30 cellular contexts compared by ENCODE assay signal in genomic region chr5:32195265-32195664, GRCh38.
"Had no signal": no experiment of that assay in that cellular context is flagged by ENCODE, and none has a peak within 500 bp of the region (broad histone marks: within the 10 kb centered on the region; RNA-seq: fewer than 3 reads in every experiment).

No MANE protein-coding gene starts in this region.

- H3K36me3 ChIP-seq: brain microvascular endothelial cell, SJCRH30 had no signal

- H3K27ac ChIP-seq: brain microvascular endothelial cell, KMS-11, SJCRH30, SK-N-MC had no signal

- DNase-seq: activated CD4-positive, alpha-beta T cell treated with anti-CD3 and anti-CD28 coated beads for 36 hours; activated CD4-positive, alpha-beta T cell treated with anti-CD3 and anti-CD28 coated beads, Interleukin-2, amount 10 ng/mL, durations not matched to agents 7 days and 5 days; activated CD4-positive, alpha-beta T cell treated with anti-CD3 and anti-CD28 coated beads, Interleukin-2, amount 50 U/mL, for 48 hours; activated CD8-positive, alpha-beta memory T cell treated with anti-CD3 and anti-CD28 coated beads, Interleukin-2, amount 50 U/mL, for 4 hours; activated CD8-positive, alpha-beta T cell treated with anti-CD3 and anti-CD28 coated beads, Interleukin-2, amount 10 ng/mL, durations not matched to agents 7 days and 5 days; activated effector memory CD4-positive, alpha-beta T cell treated with Interleukin-2 at 50 U/mL for 16 hours; activated naive CD4-positive, alpha-beta T cell treated with anti-CD3 and anti-CD28 coated beads, Interleukin-2, amount 10 ng/mL, durations not matched to agents 7 days and 5 days; activated naive CD8-positive, alpha-beta T cell treated with anti-CD3 and anti-CD28 coated beads, Interleukin-2, amount 50 U/mL, for 24 hours; activated T-cell treated with anti-CD3 and anti-CD28 coated beads, Interleukin-2, amount 50 U/mL, for 48 hours; anterior cingulate cortex; brain microvascular endothelial cell; central memory CD4-positive, alpha-beta T cell; NCI-H1092 treated with DMSO at 0.1 percent for 48 hours; NCI-H1417 treated with DMSO at 0.1 percent for 48 hours; NCI-H1694; NCI-H1930; NCI-H2081 treated with DMSO at 0.1 percent for 48 hours; NCI-H2171 treated with DMSO at 0.1 percent for 48 hours; NCI-H2227 treated with DMSO at 0.1 percent for 48 hours; NCI-H446; NCI-H510A treated with DMSO at 0.1 percent for 48 hours; SHP77; T1000 had no signal

- H3K9me3 ChIP-seq: SJCRH30 had no signal

- ATAC-seq: activated CD4-positive, alpha-beta T cell treated with anti-CD3 and anti-CD28 coated beads for 36 hours; activated CD4-positive, CD25-positive, alpha-beta regulatory T cell treated with anti-CD3 and anti-CD28 coated beads, Interleukin-2, amount 50 U/mL, for 24 hours; activated CD8-positive, alpha-beta T cell treated with anti-CD3 and anti-CD28 coated beads, Interleukin-2, amount 10 ng/mL, durations not matched to agents 7 days and 5 days; activated naive CD8-positive, alpha-beta T cell treated with anti-CD3 and anti-CD28 coated beads, Interleukin-2, amount 50 U/mL, for 24 hours; Panc1; WTC11 had no signal

- H3K4me3 Mint-ChIP-seq: activated CD4-positive, alpha-beta T cell treated with anti-CD3 and anti-CD28 coated beads for 36 hours; activated CD4-positive, alpha-beta T cell treated with anti-CD3 and anti-CD28 coated beads, Interleukin-2, amount 10 ng/mL, durations not matched to agents 7 days and 5 days; activated CD8-positive, alpha-beta T cell treated with anti-CD3 and anti-CD28 coated beads, Interleukin-2, amount 10 ng/mL, durations not matched to agents 7 days and 5 days; activated naive CD4-positive, alpha-beta T cell treated with anti-CD3 and anti-CD28 coated beads, Interleukin-2, amount 10 ng/mL, durations not matched to agents 7 days and 5 days; activated naive CD8-positive, alpha-beta T cell; activated naive CD8-positive, alpha-beta T cell treated with anti-CD3 and anti-CD28 coated beads, Interleukin-2, amount 50 U/mL, for 24 hours; WTC11 had no signal

- H3K9me3 Mint-ChIP-seq: activated CD4-positive, alpha-beta T cell treated with anti-CD3 and anti-CD28 coated beads, Interleukin-2, amount 10 ng/mL, durations not matched to agents 7 days and 5 days; activated naive CD4-positive, alpha-beta T cell treated with anti-CD3 and anti-CD28 coated beads, Interleukin-2, amount 10 ng/mL, durations not matched to agents 7 days and 5 days; activated naive CD8-positive, alpha-beta T cell treated with anti-CD3 and anti-CD28 coated beads, Interleukin-2, amount 50 U/mL, for 24 hours had no signal

- H3K27ac Mint-ChIP-seq: activated CD4-positive, alpha-beta T cell treated with anti-CD3 and anti-CD28 coated beads for 36 hours; activated CD4-positive, alpha-beta T cell treated with anti-CD3 and anti-CD28 coated beads, Interleukin-2, amount 10 ng/mL, durations not matched to agents 7 days and 5 days; activated CD8-positive, alpha-beta T cell treated with anti-CD3 and anti-CD28 coated beads, Interleukin-2, amount 10 ng/mL, durations not matched to agents 7 days and 5 days; activated naive CD4-positive, alpha-beta T cell treated with anti-CD3 and anti-CD28 coated beads, Interleukin-2, amount 10 ng/mL, durations not matched to agents 7 days and 5 days; activated naive CD8-positive, alpha-beta T cell; activated naive CD8-positive, alpha-beta T cell treated with anti-CD3 and anti-CD28 coated beads, Interleukin-2, amount 50 U/mL, for 24 hours; WTC11 had no signal

- H3K27me3 ChIP-seq: brain microvascular endothelial cell, SJCRH30 had no signal

- H3K4me3 ChIP-seq: SJCRH30, SK-N-MC had no signal

- H3K4me1 Mint-ChIP-seq: activated naive CD4-positive, alpha-beta T cell treated with anti-CD3 and anti-CD28 coated beads, Interleukin-2, amount 10 ng/mL, durations not matched to agents 7 days and 5 days; WTC11 had no signal

- H3K36me3 Mint-ChIP-seq: activated naive CD4-positive, alpha-beta T cell treated with anti-CD3 and anti-CD28 coated beads, Interleukin-2, amount 10 ng/mL, durations not matched to agents 7 days and 5 days had no signal
